In genomic region chr1:203117611-203118575, GRCh38 we compare ENCODE assay signal across 1 cellular context.
A peak's percentile ranks its signal among the peaks of the same experiment; 100 is the strongest.
TF ChIP-seq lines count a peak whose summit lies in the region.

No MANE protein-coding gene starts in this region.

TF ChIP-seq in K562, 482 proteins besides CTCF, POLR2A, EP300 and RAD21 (continued from another document):
- TF ChIP-seq CTCFL (IDR thresholded peaks at IDR 0.05; ENCODE audit: borderline replicate concordance, insufficient read depth, low read depth, low read length, poor library complexity, severe bottlenecking) (peak; percentile 86), ZNF76 (CRISPR knock-in tag; IDR thresholded peaks at IDR 0.05; ENCODE audit: borderline replicate concordance) (no peak), RB1 (IDR thresholded peaks at IDR 0.05; ENCODE audit: low read depth) (peak; percentile 84; the same call in 1 of the 2 replicates), ILK (tag; IDR thresholded peaks at IDR 0.05; ENCODE audit: borderline replicate concordance, low read depth) (no peak), STAG1 (CRISPR knock-in tag; IDR thresholded peaks at IDR 0.05; ENCODE audit: borderline replicate concordance) (peak; percentile 62; the same call in 1 of the 2 replicates), CC2D1A (IDR thresholded peaks at IDR 0.05) (peak; percentile 18; the same call in 1 of the 2 replicates), ZNF511 (CRISPR knock-in tag; IDR thresholded peaks at IDR 0.05) (peak; percentile 35; the same call in 1 of the 2 replicates), EGR1 (conservative IDR thresholded peaks at IDR 0.05) (peak; percentile 96), VEZF1 (CRISPR knock-in tag; IDR thresholded peaks at IDR 0.05) (peak; percentile 60), ARID2 (IDR thresholded peaks at IDR 0.05) (0 out of 2 replicates have a peak, but pooled peaks have one; percentile 10), RCOR1 (IDR thresholded peaks at IDR 0.05; ENCODE audit: borderline replicate concordance in 1 of 2, low read depth in 2 of 2, low read length in 2 of 2) (peak in 1 of 2 experiments; percentile 47; a peak in 1 of 4 replicates), ZFP36 (IDR thresholded peaks at IDR 0.05; ENCODE audit: low read depth, low read length, partially characterized antibody) (peak; percentile 33), ZNF347 (CRISPR knock-in tag; IDR thresholded peaks at IDR 0.05; ENCODE audit: low read depth) (no peak), DEAF1 (CRISPR knock-in tag; IDR thresholded peaks at IDR 0.05) (peak; percentile 77), RBM15 (IDR thresholded peaks at IDR 0.05; ENCODE audit: insufficient read depth, low read length) (no peak), ZNF282 (CRISPR knock-in tag; IDR thresholded peaks at IDR 0.05) (peak; percentile 30; the same call in 1 of the 2 replicates), TFAP4 (CRISPR knock-in tag; IDR thresholded peaks at IDR 0.05; ENCODE audit: borderline replicate concordance) (peak; percentile 49; the same call in 1 of the 2 replicates), NFE2L1 (tag; IDR thresholded peaks at IDR 0.05; ENCODE audit: borderline replicate concordance, low read depth) (no peak), TCF3 (CRISPR knock-in tag; IDR thresholded peaks at IDR 0.05) (no peak), ZBTB7A (IDR thresholded peaks at IDR 0.05; ENCODE audit: borderline replicate concordance, control insufficient read depth, low read depth, low read length) (peak; percentile 64; the same call in 1 of the 2 replicates), UBTF (IDR thresholded peaks at IDR 0.05; ENCODE audit: borderline replicate concordance in 1 of 2, low read depth in 2 of 2, low read length in 2 of 2) (0 out of 4 replicates have a peak, but pooled peaks of 1 of the 2 experiments have one; percentile 52)
